In genomic region chr9:734831-735511, GRCh38 we compare ENCODE assay signal across 11 cellular contexts.
DNase-seq lines count a peak whose midpoint lies in the region; ATAC-seq and TF ChIP-seq lines count a peak whose summit lies in the region.
"Had no signal": no experiment of that assay in that cellular context is flagged by ENCODE, and none has a peak within 500 bp of the region (broad histone marks: within the 10 kb centered on the region; RNA-seq: fewer than 3 reads in every experiment).

No MANE protein-coding gene starts in this region.

- no peak overlapping the region for H3K9ac ChIP-seq in stomach smooth muscle (ENCODE audit: low read length in 2 of 2)

- peak overlapping the region; percentile 97 for H3K27ac Mint-ChIP-seq in HFFc6
- H3K27ac Mint-ChIP-seq: activated naive CD8-positive, alpha-beta T cell had no signal

- TF ChIP-seq CTCF in HFFc6 (IDR thresholded peaks at IDR 0.05), result no peak

- peaks cover 9 to 19% of the 10 kb centered on the region in 2 donors for H3K36me3 ChIP-seq in stomach smooth muscle (ENCODE audit: control insufficient read depth in 2 of 2, insufficient read depth in 2 of 2, low read length in 2 of 2)

- no peaks in the 10 kb centered on the region for H3K27me3 ChIP-seq in stomach smooth muscle (ENCODE audit: control insufficient read depth in 1 of 2, insufficient read depth in 2 of 2, low read length in 2 of 2)

- H3K27me3 Mint-ChIP-seq in HFFc6 (ENCODE audit: insufficient read depth), result peaks cover 3% of the 10 kb centered on the region; the same call in 1 of the 2 replicates
- H3K27me3 Mint-ChIP-seq: activated naive CD8-positive, alpha-beta T cell had no signal

- H3K27ac ChIP-seq in cingulate gyrus (ENCODE audit: low read depth, low read length) (peak overlapping the region; percentile 66), stomach smooth muscle (ENCODE audit: low read length) (peak overlapping the region; percentile 53)

- DNase-seq in HFFc6, result peak; percentile 97
- peak; percentile 31 for DNase-seq in left kidney (ENCODE audit: low read depth, low spot score)
- no peak for DNase-seq in NCI-H774 (lab: John Stamatoyannopoulos, UW)
- no peak for DNase-seq in NOMO-1 treated with dmso at 0.1 percent for 144 hours (lab: John Stamatoyannopoulos, UW; ENCODE audit: unreplicated experiment)
- DNase-seq: kidney, NCI-H446 had no signal

- H3K4me1 Mint-ChIP-seq in HFFc6 (ENCODE audit: low read depth), result peaks cover 51% of the 10 kb centered on the region

- H3K4me3 ChIP-seq in stomach smooth muscle (ENCODE audit: low read length in 2 of 2), result peak overlapping the region; percentile 20 to 44

- H3K9me3 ChIP-seq in stomach smooth muscle (ENCODE audit: control insufficient read depth in 2 of 2, low read length in 2 of 2), result no peaks in the 10 kb centered on the region

- no peaks in the 10 kb centered on the region for H3K9me3 Mint-ChIP-seq in HFFc6

- H3K4me1 ChIP-seq in stomach smooth muscle (ENCODE audit: control insufficient read depth, insufficient read depth, low read length), result peaks cover 45% of the 10 kb centered on the region

- H3K4me3 Mint-ChIP-seq in HFFc6, result peak overlapping the region; percentile 69
- H3K4me3 Mint-ChIP-seq: activated naive CD8-positive, alpha-beta T cell had no signal

- ATAC-seq in GM19395 (IDR thresholded peaks at IDR 0.05; ENCODE audit: unreplicated experiment), result no peak
- ATAC-seq in GM18519 (IDR thresholded peaks at IDR 0.05; ENCODE audit: low FRiP score, unreplicated experiment), result no peak

- peaks cover 58% of the 10 kb centered on the region for H3K36me3 Mint-ChIP-seq in HFFc6 (ENCODE audit: low read depth)

Comparison
In these comparisons a context has a peak if more than half of its experiments do, and no peak if none do; other contexts are left out.
1. DNase-seq: peak in HFFc6 (single experiment) and left kidney (single experiment); none in NCI-H774 (single experiment) and NOMO-1 treated with dmso at 0.1 percent for 144 hours (single experiment).